24 cellular contexts compared by ENCODE assay signal in genomic region chr3:165256554-165256953, GRCh38.
DNase-seq lines count a peak whose midpoint lies in the region; ATAC-seq and TF ChIP-seq lines count a peak whose summit lies in the region.
"Had no signal": no experiment of that assay in that cellular context is flagged by ENCODE, and none has a peak within 500 bp of the region (broad histone marks: within the 10 kb centered on the region; RNA-seq: fewer than 3 reads in every experiment).

No MANE protein-coding gene starts in this region.

- H4K20me1 ChIP-seq in SK-N-SH (ENCODE audit: insufficient read depth) = no peaks in the 10 kb centered on the region

- TF ChIP-seq EP300 in SK-N-SH (IDR thresholded peaks at IDR 0.05; ENCODE audit: borderline replicate concordance in 1 of 2, low read depth in 1 of 2, low read length in 1 of 2) = no peak

- ATAC-seq in SK-N-SH treated with all-trans-retinoic acid at 6 μM for 48 hours = no peak
- ATAC-seq: activated CD4-positive, CD25-positive, alpha-beta regulatory T cell treated with anti-CD3 and anti-CD28 coated beads, Interleukin-2, amount 50 U/mL, for 24 hours; naive thymus-derived CD4-positive, alpha-beta T cell; Right ventricle myocardium inferior had no signal

- no peaks in the 10 kb centered on the region; the same call in 1 of the 2 replicates for H3K9me3 ChIP-seq in SK-N-SH
- H3K9me3 ChIP-seq: HAP-1, ovary, sigmoid colon had no signal

- H3K79me2 ChIP-seq in SK-N-SH (ENCODE audit: insufficient read depth) = no peaks in the 10 kb centered on the region

- H3K36me3 ChIP-seq in SK-N-SH (replicated peaks in 1 of 2; ENCODE audit: control insufficient read depth in 1 of 2, insufficient read depth in 2 of 2, low read length in 1 of 2) = no peaks in the 10 kb centered on the region
- H3K36me3 ChIP-seq: HAP-1, ovary, sigmoid colon had no signal

- H3F3A ChIP-seq in SK-N-SH (replicated peaks; ENCODE audit: insufficient read depth) = no peaks in the 10 kb centered on the region

- 5% methylated on average over 2 of the region's 2 CpGs for WGBS in SK-N-SH (ENCODE audit: low lambda C conversion rate)

- peak; percentile 32 for TF ChIP-seq CTCF in SK-N-SH (IDR thresholded peaks at IDR 0.05)
- peak; percentile 5 for TF ChIP-seq CTCF in astrocyte of the spinal cord (IDR thresholded peaks at IDR 0.05; ENCODE audit: low read depth, low read length)
- TF ChIP-seq CTCF in retinal pigment epithelial cell (conservative IDR thresholded peaks at IDR 0.05; ENCODE audit: low read depth, low read length) = peak; percentile 39

- H3K4me2 ChIP-seq in SK-N-SH = no peak overlapping the region
- H3K4me2 ChIP-seq: KMS-11 had no signal

- H2AFZ ChIP-seq in SK-N-SH (ENCODE audit: low read depth) = no peak overlapping the region

- H3K9ac ChIP-seq in SK-N-SH = no peak overlapping the region
- H3K9ac ChIP-seq: KMS-11 had no signal

- in situ Hi-C loops in astrocyte of the spinal cord (cut with HindIII; ENCODE audit: low sequenced_read_pairs) = no loop called here

- H3K27me3 ChIP-seq in SK-N-SH (ENCODE audit: insufficient read depth) = no peaks in the 10 kb centered on the region
- H3K27me3 ChIP-seq: ovary, sigmoid colon had no signal

- H3K9me2 ChIP-seq in SK-N-SH = no peaks in the 10 kb centered on the region; the same call in 1 of the 2 replicates

- POLR2A ChIA-PET in SK-N-SH (lab: Yijun Ruan, JAX) = no interaction called here

- CTCF ChIA-PET in SK-N-SH (lab: Yijun Ruan, JAX) = interaction anchor here (0.6 kb wide), 1 partner anchor 101 kb away, joined by 3 read pairs; no protein-coding TSS in a partner anchor

- TF ChIP-seq RAD21 in SK-N-SH (IDR thresholded peaks at IDR 0.05; ENCODE audit: low read length) = no peak

- DNase-seq in SK-N-SH (no peak), NAMALWA (ENCODE audit: low spot score) (peak; percentile 4), astrocyte of the spinal cord (ENCODE audit: low read depth, low spot score) (no peak), retinal pigment epithelial cell (ENCODE audit: low read depth) (no peak), UCSD-AML1 (lab: John Stamatoyannopoulos, UW; ENCODE audit: unreplicated experiment) (no peak), NK-92 (lab: John Stamatoyannopoulos, UW; ENCODE audit: unreplicated experiment) (no peak), NCI-H1105 treated with DMSO at 0.1 percent for 48 hours (lab: John Stamatoyannopoulos, UW) (no peak)
- DNase-seq: activated effector memory CD4-positive, alpha-beta T cell treated with Interleukin-2 at 50 U/mL for 16 hours; CD8-positive, alpha-beta memory T cell; effector memory CD4-positive, alpha-beta T cell; hypothalamus; kidney; mesenchymal stem cell; naive thymus-derived CD4-positive, alpha-beta T cell; NCI-H1417; NCI-H2171 treated with DMSO at 0.1 percent for 48 hours; ovary; sigmoid colon; trophoblast cell had no signal

- H3K4me3 ChIP-seq in SK-N-SH (ENCODE audit: low read depth in 2 of 2, low read length in 1 of 2) (no peak overlapping the region), astrocyte of the spinal cord (ENCODE audit: low read depth, low read length) (no peak overlapping the region), retinal pigment epithelial cell (ENCODE audit: low read length) (no peak overlapping the region)
- H3K4me3 ChIP-seq: HAP-1, ovary, sigmoid colon had no signal

- H3K4me1 ChIP-seq in SK-N-SH (ENCODE audit: control insufficient read depth in 1 of 2, insufficient read depth in 2 of 2, low read depth in 1 of 2, low read length in 1 of 2) = no peaks in the 10 kb centered on the region
- H3K4me1 ChIP-seq: HAP-1 had no signal

- no peak overlapping the region for H3K27ac ChIP-seq in SK-N-SH (ENCODE audit: low read depth in 2 of 2, low read length in 1 of 2)
- H3K27ac ChIP-seq: KMS-11, ovary, sigmoid colon had no signal

TF ChIP-seq in SK-N-SH, 30 proteins besides CTCF, POLR2A, EP300 and RAD21:
- TF ChIP-seq SMC3 (IDR thresholded peaks at IDR 0.05; ENCODE audit: low read depth, low read length) (no peak), ELF1 (IDR thresholded peaks at IDR 0.05) (no peak), MEF2A (IDR thresholded peaks at IDR 0.05; ENCODE audit: borderline replicate concordance, low read depth) (no peak), POLR2AphosphoS5 (IDR thresholded peaks at IDR 0.05; ENCODE audit: low read depth, low read length) (no peak), RFX5 (IDR thresholded peaks at IDR 0.05; ENCODE audit: low read length) (no peak), ZBTB33 (IDR thresholded peaks at IDR 0.05; ENCODE audit: borderline replicate concordance, low read depth) (no peak)

TF ChIP-seq in SK-N-SH treated with all-trans-retinoic acid at 6 μM for 48 hours, 23 proteins besides CTCF, POLR2A, EP300 and RAD21:
- no peak for TF ChIP-seq ESRRG (CRISPR knock-in tag; IDR thresholded peaks at IDR 0.05)
- TF ChIP-seq PATZ1 (CRISPR knock-in tag; IDR thresholded peaks at IDR 0.05; ENCODE audit: borderline replicate concordance) = no peak
- no peak for TF ChIP-seq ZC3H10 (CRISPR knock-in tag; IDR thresholded peaks at IDR 0.05)
- no peak for TF ChIP-seq ZFP30 (CRISPR knock-in tag; IDR thresholded peaks at IDR 0.05)
- no peak for TF ChIP-seq BACH2 (CRISPR knock-in tag; IDR thresholded peaks at IDR 0.05; ENCODE audit: borderline replicate concordance)
